21 cellular contexts compared by ENCODE assay signal in genomic region chr7:88399036-88399435, GRCh38.
"Had no signal": no experiment of that assay in that cellular context is flagged by ENCODE, and none has a peak within 500 bp of the region (broad histone marks: within the 10 kb centered on the region; RNA-seq: fewer than 3 reads in every experiment).

No MANE protein-coding gene starts in this region.

- H3K9ac ChIP-seq: parathyroid adenoma had no signal

- FAIRE-seq: frontal cortex, kidney, small intestine had no signal

- H3K36me3 ChIP-seq: right lobe of liver, thyroid gland had no signal

- H3K9me3 Mint-ChIP-seq: effector memory CD8-positive, alpha-beta T cell; naive thymus-derived CD4-positive, alpha-beta T cell; stimulated activated naive CD8-positive, alpha-beta T cell treated with anti-CD3 and anti-CD28 coated beads, Interleukin-15, amount 100 ng/mL, for 72 hours had no signal

- H3K4me3 Mint-ChIP-seq: effector memory CD8-positive, alpha-beta T cell; naive thymus-derived CD4-positive, alpha-beta T cell; stimulated activated naive CD8-positive, alpha-beta T cell treated with anti-CD3 and anti-CD28 coated beads, Interleukin-15, amount 100 ng/mL, for 72 hours had no signal

- H3K27me3 ChIP-seq: right lobe of liver, thyroid gland had no signal

- H3K36me3 Mint-ChIP-seq: naive thymus-derived CD4-positive, alpha-beta T cell had no signal

- ATAC-seq: effector memory CD8-positive, alpha-beta T cell; left lobe of liver; naive thymus-derived CD4-positive, alpha-beta T cell; right lobe of liver; stimulated activated naive CD8-positive, alpha-beta T cell treated with anti-CD3 and anti-CD28 coated beads, Interleukin-15, amount 100 ng/mL, for 72 hours had no signal

- H3K27ac ChIP-seq: coronary artery, parathyroid adenoma, right lobe of liver, thyroid gland had no signal

- H3K4me1 ChIP-seq: parathyroid adenoma, right lobe of liver, thyroid gland had no signal

- H3K9me3 ChIP-seq: right lobe of liver, thyroid gland had no signal

- H3K27ac Mint-ChIP-seq: effector memory CD8-positive, alpha-beta T cell; progenitor cell of endocrine pancreas had no signal

- H3K4me3 ChIP-seq: coronary artery, right lobe of liver, thyroid gland had no signal

- H3K27me3 Mint-ChIP-seq: effector memory CD8-positive, alpha-beta T cell; stimulated activated naive CD8-positive, alpha-beta T cell treated with anti-CD3 and anti-CD28 coated beads, Interleukin-15, amount 100 ng/mL, for 72 hours had no signal

- DNase-seq: dermis blood vessel endothelial cell; effector memory CD8-positive, alpha-beta T cell; kidney; mesenchymal stem cell; midbrain; naive thymus-derived CD4-positive, alpha-beta T cell; right lobe of liver; small intestine; stimulated activated CD4-positive, alpha-beta T cell treated with anti-CD3 and anti-CD28 coated beads, Interleukin-12 subunit alpha, Interleukin-12 subunit beta, amount 100 ng/mL, for 4 hours; stimulated activated CD4-positive, alpha-beta T cell treated with anti-CD3 and anti-CD28 coated beads, Interleukin-1b, Interleukin-23, amount 100 ng/mL, for 48 hours; stimulated activated CD4-positive, alpha-beta T cell treated with anti-CD3 and anti-CD28 coated beads, Interleukin-4, amount 100 ng/mL, for 1 hour; stimulated activated CD8-positive, alpha-beta memory T cell treated with anti-CD3 and anti-CD28 coated beads, Interleukin-4, amount 100 ng/mL, for 48 hours; stimulated activated naive CD4-positive, alpha-beta T cell; stimulated activated naive CD8-positive, alpha-beta T cell treated with anti-CD3 and anti-CD28 coated beads, Interleukin-15, amount 100 ng/mL, for 72 hours; thyroid gland; trophoblast cell had no signal
